Comparison of ENCODE assay signal across 8 cellular contexts in the genomic region with DNA sequence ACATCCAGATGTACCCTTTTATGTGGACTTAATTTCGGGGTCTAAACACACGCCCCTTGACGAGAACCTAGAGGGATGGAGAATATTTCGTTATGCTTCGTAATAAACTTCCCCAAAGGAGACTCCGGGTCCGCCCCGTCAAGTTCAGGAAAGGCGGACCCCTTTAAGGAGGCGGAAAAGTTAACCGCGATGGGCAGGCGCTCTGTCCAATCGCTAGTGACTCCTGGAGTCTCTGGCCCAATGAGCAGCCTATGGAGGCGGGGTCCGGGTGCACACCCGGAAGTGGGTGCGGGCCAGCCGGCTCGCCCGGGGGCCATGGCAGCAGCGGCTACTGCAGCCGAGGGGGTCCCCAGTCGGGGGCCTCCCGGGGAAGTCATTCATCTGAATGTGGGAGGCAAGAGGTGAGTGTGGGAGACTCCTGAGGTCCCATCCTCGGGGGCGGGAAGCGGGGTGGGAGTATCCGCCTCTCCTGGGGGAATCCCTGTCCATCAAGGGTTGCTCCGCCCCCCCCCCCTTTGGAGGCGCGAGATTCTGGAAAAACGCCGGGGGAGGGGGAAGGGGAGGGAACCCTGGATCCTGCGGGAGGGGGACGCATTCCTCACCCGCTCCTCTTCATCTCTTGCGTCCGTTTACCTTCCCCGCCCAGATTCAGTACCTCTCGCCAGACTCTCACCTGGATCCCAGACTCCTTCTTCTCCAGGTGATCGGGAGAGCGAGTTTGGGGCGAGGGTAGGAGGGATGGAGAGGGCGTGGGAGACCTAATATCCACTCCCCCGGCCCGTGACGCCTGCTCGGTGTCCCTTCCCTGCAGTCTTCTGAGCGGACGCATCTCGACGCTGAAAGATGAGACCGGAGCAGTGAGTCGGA. TPM values are rescaled to one million over a fixed set of nuclear protein-coding genes. Genes with fewer than 3 reads are reported as not detected.
DNase-seq lines count a peak whose midpoint lies in the region; ATAC-seq and TF ChIP-seq lines count a peak whose summit lies in the region.

Gene SHKBP1 (plus strand): TSS at position 289 of the 867 bp plus-strand sequence. CDS start 27 bp downstream, at position 316.

- H3K4me3 ChIP-seq in AG04449 (ENCODE audit: low read depth, low read length), result peak within 1 kb of the TSS; percentile 94
- peak within 1 kb of the TSS; percentile 92 for H3K4me3 ChIP-seq in WI38 (ENCODE audit: low read depth, low read length)
- peak within 1 kb of the TSS; percentile 63 to 84 (median 72) for H3K4me3 ChIP-seq in mammary epithelial cell (replicated peaks in 1 of 3; ENCODE audit: insufficient read depth in 1 of 3, low read depth in 2 of 3, low read length in 3 of 3)
- peak within 1 kb of the TSS; percentile 87 for H3K4me3 ChIP-seq in smooth muscle cell

- WGBS in mammary epithelial cell (ENCODE audit: low coverage, missing lambda C conversion rate), result 2% methylated on average over 11 of the region's 55 CpGs
- under 1% methylated on average over 43 of the region's 55 CpGs for WGBS in smooth muscle cell (ENCODE audit: low lambda C conversion rate)

- H3K27me3 ChIP-seq in mammary epithelial cell (ENCODE audit: insufficient read depth, low read length), result no peaks in the 10 kb centered on the region
- H3K27me3 ChIP-seq in smooth muscle cell (ENCODE audit: low read depth), result no peaks in the 10 kb centered on the region

- H3K36me3 ChIP-seq in mammary epithelial cell (ENCODE audit: insufficient read depth, low read length) (peaks cover 2% of the 10 kb centered on the region), smooth muscle cell (ENCODE audit: low read depth) (no peaks in the 10 kb centered on the region)

- in situ Hi-C loops in mammary epithelial cell (cut with MboI; ENCODE audit: low sequenced_read_pairs in 2 of 2), result no loop called here

- peak within 1 kb of the TSS; percentile 85 for H3K4me2 ChIP-seq in mammary epithelial cell (ENCODE audit: insufficient read depth, low read depth, low read length)
- peak within 1 kb of the TSS; percentile 85 for H3K4me2 ChIP-seq in smooth muscle cell

- H3K9ac ChIP-seq in mammary epithelial cell (ENCODE audit: insufficient read depth, low read length) (peak within 1 kb of the TSS; percentile 55), smooth muscle cell (ENCODE audit: low read depth) (peak within 1 kb of the TSS; percentile 31)

- peak; percentile 56 for DNase-seq in AG04449 (ENCODE audit: low read depth, low spot score)
- peak; percentile 100 for DNase-seq in NCI-H2227 (lab: John Stamatoyannopoulos, UW; ENCODE audit: unreplicated experiment)
- DNase-seq in mammary epithelial cell, result peak; percentile 89
- DNase-seq in iPS-NIHi7 (ENCODE audit: extremely low spot score), result peak; percentile 97
- peak; percentile 70 for DNase-seq in smooth muscle cell (lab: John Stamatoyannopoulos, UW; ENCODE audit: unreplicated experiment)

- H3K4me1 ChIP-seq in mammary epithelial cell (ENCODE audit: insufficient read depth, low read length), result peaks cover 6% of the 10 kb centered on the region
- H3K4me1 ChIP-seq in smooth muscle cell (ENCODE audit: low read depth), result no peaks in the 10 kb centered on the region

- POLR2A ChIA-PET in AG04449 (lab: Yijun Ruan, JAX), result no interaction called here

- TF ChIP-seq CTCF in AG04449 (IDR thresholded peaks at IDR 0.05; ENCODE audit: insufficient read depth, low read length, missing control alignments) (no peak), WI38 (IDR thresholded peaks at IDR 0.05; ENCODE audit: low read depth, low read length) (no peak), mammary epithelial cell (conservative IDR thresholded peaks at IDR 0.05 in 1 of 2, IDR thresholded peaks at IDR 0.05 in 1 of 2; ENCODE audit: extremely low read depth in 1 of 2, insufficient read depth in 1 of 2, low read depth in 1 of 2, low read length in 2 of 2) (no peak), smooth muscle cell (IDR thresholded peaks at IDR 0.05; ENCODE audit: borderline replicate concordance, insufficient read depth, poor library complexity, severe bottlenecking) (no peak)

- CTCF ChIA-PET in AG04449 (lab: Yijun Ruan, JAX) (interaction anchor here (1.0 to 2.3 kb wide), 3 partner anchors 10 to 58 kb away, joined by 3 to 15 read pairs (median 5); no protein-coding TSS in a partner anchor), mammary epithelial cell (lab: Charles Lee; ENCODE audit: low non-redundant PET) (no interaction called here)

- H2AFZ ChIP-seq in mammary epithelial cell (ENCODE audit: low read depth, low read length) (peak within 1 kb of the TSS; percentile 89), smooth muscle cell (ENCODE audit: low read depth) (peak within 1 kb of the TSS; percentile 86)

- peak; percentile 92 for ATAC-seq in GM18907 (IDR thresholded peaks at IDR 0.05; ENCODE audit: unreplicated experiment)
- ATAC-seq in HG03159 (IDR thresholded peaks at IDR 0.05; ENCODE audit: unreplicated experiment), result peak; percentile 96

- intact Hi-C loops in mammary epithelial cell (cut with micrococcal nuclease), result no loop called here

- dilution Hi-C loops in mammary epithelial cell (cut with HindIII; ENCODE audit: low sequenced_read_pairs), result no loop called here

- H3F3A ChIP-seq in smooth muscle cell (ENCODE audit: low read depth), result no peaks in the 10 kb centered on the region

- H4K20me1 ChIP-seq in mammary epithelial cell (ENCODE audit: insufficient read depth, low read length) (no peaks in the 10 kb centered on the region), smooth muscle cell (ENCODE audit: low read depth) (no peaks in the 10 kb centered on the region)

- BruUV-seq in mammary epithelial cell (replicated peaks; lab: Mats Ljungman, UMichigan), result no TSS peak

- H3K27ac ChIP-seq in mammary epithelial cell (ENCODE audit: insufficient read depth, low read depth, low read length) (peak within 1 kb of the TSS; percentile 59), smooth muscle cell (ENCODE audit: low read depth) (no peak within 1 kb of the TSS)

- H3K79me2 ChIP-seq in mammary epithelial cell (ENCODE audit: insufficient read depth, low read length), result peaks cover 5% of the 10 kb centered on the region
- H3K79me2 ChIP-seq in smooth muscle cell (ENCODE audit: low read depth), result no peaks in the 10 kb centered on the region

- no peaks in the 10 kb centered on the region for H3K9me3 ChIP-seq in mammary epithelial cell (replicated peaks; ENCODE audit: insufficient read depth, low read length)
- no peaks in the 10 kb centered on the region for H3K9me3 ChIP-seq in smooth muscle cell (replicated peaks; ENCODE audit: low read depth)

RNA-seq across cellular contexts. Expression of gene SHKBP1, which starts in this region (rescaled TPM):
- 10 to 100 TPM; 21.0 to 57.9 TPM for total RNA-seq in mammary epithelial cell
- polyA plus RNA-seq in mammary epithelial cell, result 44.4 TPM
- 68.1 TPM for polyA minus RNA-seq in mammary epithelial cell
- total RNA-seq in smooth muscle cell, result 38.8 and 40.9 TPM in 2 replicates
- polyA plus RNA-seq in smooth muscle cell, result 90.8 and 102 TPM in 2 replicates
